10 cellular contexts compared by ENCODE assay signal in genomic region chr18:13376841-13377351, GRCh38.
A peak's percentile ranks its signal among the peaks of the same experiment; 100 is the strongest.
DNase-seq lines count a peak whose midpoint lies in the region; ATAC-seq and TF ChIP-seq lines count a peak whose summit lies in the region.
"Had no signal": no experiment of that assay in that cellular context is flagged by ENCODE, and none has a peak within 500 bp of the region (broad histone marks: within the 10 kb centered on the region; RNA-seq: fewer than 3 reads in every experiment).

No MANE protein-coding gene starts in this region.

- intact Hi-C loops in activated CD8-positive, alpha-beta T cell treated with anti-CD3 and anti-CD28 coated beads for 36 hours (cut with micrococcal nuclease): loop anchor here (2.0 to 5.0 kb wide), 3 partner anchors 60 to 154 kb away; no protein-coding TSS in a partner anchor
- intact Hi-C loops in posterior vena cava (cut with DNase I): no loop called here

- DNase-seq in GM20000 (ENCODE audit: low spot score) (peak; percentile 46), caudate nucleus (lab: John Stamatoyannopoulos, UW) (no peak), omental fat pad (ENCODE audit: low spot score) (no peak), posterior vena cava (ENCODE audit: low spot score) (no peak), NCI-H1092 treated with DMSO at 0.1 percent for 48 hours (lab: John Stamatoyannopoulos, UW) (no peak)
- peak; percentile 86 for DNase-seq in activated CD8-positive, alpha-beta T cell treated with anti-CD3 and anti-CD28 coated beads for 36 hours
- DNase-seq in stimulated activated CD4-positive, alpha-beta T cell treated with anti-CD3 and anti-CD28 coated beads, Interleukin-4, amount 100 ng/mL, for 4 hours: peak; percentile 57 to 68
- DNase-seq: mesendoderm, NCI-H1436 had no signal

- POLR2A ChIA-PET in activated CD8-positive, alpha-beta T cell treated with anti-CD3 and anti-CD28 coated beads for 36 hours (lab: Charles Lee): interaction anchor here (0.6 to 2.6 kb wide), 11 partner anchors 23 to 235 kb away, joined by 3 to 10 read pairs (median 4); no protein-coding TSS in a partner anchor

- H3K9me3 Mint-ChIP-seq in activated CD8-positive, alpha-beta T cell treated with anti-CD3 and anti-CD28 coated beads for 36 hours: no peaks in the 10 kb centered on the region

- no peaks in the 10 kb centered on the region for H3K36me3 Mint-ChIP-seq in activated CD8-positive, alpha-beta T cell treated with anti-CD3 and anti-CD28 coated beads for 36 hours (ENCODE audit: low read depth)

- peak overlapping the region; percentile 96 for H3K27ac Mint-ChIP-seq in activated CD8-positive, alpha-beta T cell treated with anti-CD3 and anti-CD28 coated beads for 36 hours

- peak; percentile 70 for ATAC-seq in activated CD8-positive, alpha-beta T cell treated with anti-CD3 and anti-CD28 coated beads for 36 hours
- ATAC-seq in GM21717 (IDR thresholded peaks at IDR 0.05; ENCODE audit: unreplicated experiment) (no peak), omental fat pad (ENCODE audit: low FRiP score) (no peak)

- CTCF ChIA-PET in activated CD8-positive, alpha-beta T cell treated with anti-CD3 and anti-CD28 coated beads for 36 hours (lab: Charles Lee): interaction anchor here (1.4 to 2.9 kb wide), 4 partner anchors 99 to 161 kb away, joined by 3 to 13 read pairs (median 4); no protein-coding TSS in a partner anchor

- H3K4me1 Mint-ChIP-seq in activated CD8-positive, alpha-beta T cell treated with anti-CD3 and anti-CD28 coated beads for 36 hours (ENCODE audit: low read depth): peaks cover 88% of the 10 kb centered on the region

- H3K27ac ChIP-seq in caudate nucleus (ENCODE audit: low read depth, low read length): peak overlapping the region; percentile 48

- no peaks in the 10 kb centered on the region for H3K27me3 Mint-ChIP-seq in activated CD8-positive, alpha-beta T cell treated with anti-CD3 and anti-CD28 coated beads for 36 hours

- no peak for TF ChIP-seq CTCF in GM20000 (IDR thresholded peaks at IDR 0.05; ENCODE audit: extremely low read depth, missing control alignments)
- no peak for TF ChIP-seq CTCF in activated CD8-positive, alpha-beta T cell treated with anti-CD3 and anti-CD28 coated beads for 36 hours (IDR thresholded peaks at IDR 0.05)
- no peak for TF ChIP-seq CTCF in omental fat pad (IDR thresholded peaks at IDR 0.05)

- H3K4me3 Mint-ChIP-seq in activated CD8-positive, alpha-beta T cell treated with anti-CD3 and anti-CD28 coated beads for 36 hours: peak overlapping the region; percentile 56

Comparison
In these comparisons a context has a peak if more than half of its experiments do, and no peak if none do; other contexts are left out.
1. DNase-seq: peak in GM20000 (single experiment), activated CD8-positive, alpha-beta T cell treated with anti-CD3 and anti-CD28 coated beads for 36 hours (single experiment) and stimulated activated CD4-positive, alpha-beta T cell treated with anti-CD3 and anti-CD28 coated beads, Interleukin-4, amount 100 ng/mL, for 4 hours (2 of 2); none in caudate nucleus (0 of 61), omental fat pad (single experiment), posterior vena cava (single experiment) and NCI-H1092 treated with DMSO at 0.1 percent for 48 hours (single experiment).